In the genomic region with DNA sequence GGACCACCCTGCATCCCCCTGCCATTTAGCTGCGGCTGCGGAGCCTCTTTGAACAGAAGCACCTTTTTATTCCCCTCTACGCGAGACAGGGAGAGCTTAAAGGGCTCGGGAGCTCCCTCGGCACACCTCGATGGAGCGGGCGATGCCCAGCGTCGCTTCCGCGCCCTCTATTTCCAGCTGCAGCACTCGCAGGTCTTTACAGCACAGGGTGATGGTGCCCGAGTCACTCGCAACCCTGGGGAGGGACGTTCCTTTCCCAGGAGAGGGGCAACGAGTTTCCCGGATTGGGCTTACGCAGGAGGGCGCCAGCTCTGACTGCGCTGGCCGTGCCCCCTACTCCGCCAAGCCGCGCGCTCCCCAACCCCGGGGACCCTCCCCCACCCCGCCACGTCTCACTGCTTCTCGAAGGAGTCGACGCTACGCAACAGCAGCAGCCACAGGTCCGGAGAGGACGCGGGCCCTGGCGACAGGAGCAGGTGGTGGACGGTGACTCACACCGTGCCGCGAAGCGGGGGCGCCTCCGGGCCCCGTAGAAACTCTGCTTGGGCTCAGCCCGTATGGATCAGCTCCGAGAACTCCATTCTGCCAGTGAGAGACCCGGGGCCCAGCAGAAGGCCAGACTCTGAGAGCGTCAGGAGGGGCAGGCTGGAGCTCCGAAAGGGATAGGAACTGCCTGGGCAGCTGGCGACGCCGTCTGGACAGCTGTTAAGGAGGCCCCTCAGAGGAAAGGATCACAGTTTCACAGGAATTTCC, we compare ENCODE assay signal across 1 cellular context.
TF ChIP-seq lines count a peak whose summit lies in the region.

No MANE protein-coding gene starts in this region.

TF ChIP-seq in HepG2, 621 proteins besides CTCF, POLR2A, EP300 and RAD21 (continued from another document and continues in another):
- TF ChIP-seq, protein P1, sequence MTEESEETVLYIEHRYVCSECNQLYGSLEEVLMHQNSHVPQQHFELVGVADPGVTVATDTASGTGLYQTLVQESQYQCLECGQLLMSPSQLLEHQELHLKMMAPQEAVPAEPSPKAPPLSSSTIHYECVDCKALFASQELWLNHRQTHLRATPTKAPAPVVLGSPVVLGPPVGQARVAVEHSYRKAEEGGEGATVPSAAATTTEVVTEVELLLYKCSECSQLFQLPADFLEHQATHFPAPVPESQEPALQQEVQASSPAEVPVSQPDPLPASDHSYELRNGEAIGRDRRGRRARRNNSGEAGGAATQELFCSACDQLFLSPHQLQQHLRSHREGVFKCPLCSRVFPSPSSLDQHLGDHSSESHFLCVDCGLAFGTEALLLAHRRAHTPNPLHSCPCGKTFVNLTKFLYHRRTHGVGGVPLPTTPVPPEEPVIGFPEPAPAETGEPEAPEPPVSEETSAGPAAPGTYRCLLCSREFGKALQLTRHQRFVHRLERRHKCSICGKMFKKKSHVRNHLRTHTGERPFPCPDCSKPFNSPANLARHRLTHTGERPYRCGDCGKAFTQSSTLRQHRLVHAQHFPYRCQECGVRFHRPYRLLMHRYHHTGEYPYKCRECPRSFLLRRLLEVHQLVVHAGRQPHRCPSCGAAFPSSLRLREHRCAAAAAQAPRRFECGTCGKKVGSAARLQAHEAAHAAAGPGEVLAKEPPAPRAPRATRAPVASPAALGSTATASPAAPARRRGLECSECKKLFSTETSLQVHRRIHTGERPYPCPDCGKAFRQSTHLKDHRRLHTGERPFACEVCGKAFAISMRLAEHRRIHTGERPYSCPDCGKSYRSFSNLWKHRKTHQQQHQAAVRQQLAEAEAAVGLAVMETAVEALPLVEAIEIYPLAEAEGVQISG (CRISPR knock-in tag; IDR thresholded peaks at IDR 0.05): peak; percentile 66
- TF ChIP-seq, protein P2, sequence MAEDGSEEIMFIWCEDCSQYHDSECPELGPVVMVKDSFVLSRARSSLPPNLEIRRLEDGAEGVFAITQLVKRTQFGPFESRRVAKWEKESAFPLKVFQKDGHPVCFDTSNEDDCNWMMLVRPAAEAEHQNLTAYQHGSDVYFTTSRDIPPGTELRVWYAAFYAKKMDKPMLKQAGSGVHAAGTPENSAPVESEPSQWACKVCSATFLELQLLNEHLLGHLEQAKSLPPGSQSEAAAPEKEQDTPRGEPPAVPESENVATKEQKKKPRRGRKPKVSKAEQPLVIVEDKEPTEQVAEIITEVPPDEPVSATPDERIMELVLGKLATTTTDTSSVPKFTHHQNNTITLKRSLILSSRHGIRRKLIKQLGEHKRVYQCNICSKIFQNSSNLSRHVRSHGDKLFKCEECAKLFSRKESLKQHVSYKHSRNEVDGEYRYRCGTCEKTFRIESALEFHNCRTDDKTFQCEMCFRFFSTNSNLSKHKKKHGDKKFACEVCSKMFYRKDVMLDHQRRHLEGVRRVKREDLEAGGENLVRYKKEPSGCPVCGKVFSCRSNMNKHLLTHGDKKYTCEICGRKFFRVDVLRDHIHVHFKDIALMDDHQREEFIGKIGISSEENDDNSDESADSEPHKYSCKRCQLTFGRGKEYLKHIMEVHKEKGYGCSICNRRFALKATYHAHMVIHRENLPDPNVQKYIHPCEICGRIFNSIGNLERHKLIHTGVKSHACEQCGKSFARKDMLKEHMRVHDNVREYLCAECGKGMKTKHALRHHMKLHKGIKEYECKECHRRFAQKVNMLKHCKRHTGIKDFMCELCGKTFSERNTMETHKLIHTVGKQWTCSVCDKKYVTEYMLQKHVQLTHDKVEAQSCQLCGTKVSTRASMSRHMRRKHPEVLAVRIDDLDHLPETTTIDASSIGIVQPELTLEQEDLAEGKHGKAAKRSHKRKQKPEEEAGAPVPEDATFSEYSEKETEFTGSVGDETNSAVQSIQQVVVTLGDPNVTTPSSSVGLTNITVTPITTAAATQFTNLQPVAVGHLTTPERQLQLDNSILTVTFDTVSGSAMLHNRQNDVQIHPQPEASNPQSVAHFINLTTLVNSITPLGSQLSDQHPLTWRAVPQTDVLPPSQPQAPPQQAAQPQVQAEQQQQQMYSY (CRISPR knock-in tag; IDR thresholded peaks at IDR 0.05): no peak
- 0 out of 2 replicates have a peak, but pooled peaks have one; percentile 67 for TF ChIP-seq ZMAT3 (CRISPR knock-in tag; conservative IDR thresholded peaks at IDR 0.05)
- TF ChIP-seq PBX3 (CRISPR knock-in tag; IDR thresholded peaks at IDR 0.05; ENCODE audit: borderline replicate concordance): no peak
- TF ChIP-seq, protein P3, sequence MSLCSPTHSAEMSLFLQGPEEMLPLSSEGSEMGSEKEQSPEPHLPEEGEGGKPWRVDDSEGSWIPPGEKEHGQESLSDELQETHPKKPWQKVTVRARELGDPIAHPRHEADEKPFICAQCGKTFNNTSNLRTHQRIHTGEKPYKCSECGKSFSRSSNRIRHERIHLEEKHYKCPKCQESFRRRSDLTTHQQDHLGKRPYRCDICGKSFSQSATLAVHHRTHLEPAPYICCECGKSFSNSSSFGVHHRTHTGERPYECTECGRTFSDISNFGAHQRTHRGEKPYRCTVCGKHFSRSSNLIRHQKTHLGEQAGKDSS (CRISPR knock-in tag; IDR thresholded peaks at IDR 0.05; ENCODE audit: borderline replicate concordance, low read depth): peak; percentile 88; the same call in 1 of the 2 replicates
- TF ChIP-seq, protein P4, sequence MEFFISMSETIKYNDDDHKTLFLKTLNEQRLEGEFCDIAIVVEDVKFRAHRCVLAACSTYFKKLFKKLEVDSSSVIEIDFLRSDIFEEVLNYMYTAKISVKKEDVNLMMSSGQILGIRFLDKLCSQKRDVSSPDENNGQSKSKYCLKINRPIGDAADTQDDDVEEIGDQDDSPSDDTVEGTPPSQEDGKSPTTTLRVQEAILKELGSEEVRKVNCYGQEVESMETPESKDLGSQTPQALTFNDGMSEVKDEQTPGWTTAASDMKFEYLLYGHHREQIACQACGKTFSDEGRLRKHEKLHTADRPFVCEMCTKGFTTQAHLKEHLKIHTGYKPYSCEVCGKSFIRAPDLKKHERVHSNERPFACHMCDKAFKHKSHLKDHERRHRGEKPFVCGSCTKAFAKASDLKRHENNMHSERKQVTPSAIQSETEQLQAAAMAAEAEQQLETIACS (CRISPR knock-in tag; IDR thresholded peaks at IDR 0.05): no peak
- TF ChIP-seq TOE1 (CRISPR knock-in tag; IDR thresholded peaks at IDR 0.05): no peak
- TF ChIP-seq ZNF605 (CRISPR knock-in tag; IDR thresholded peaks at IDR 0.05): no peak
- peak; percentile 26; the same call in 1 of the 2 replicates for TF ChIP-seq ARID5B (CRISPR knock-in tag; IDR thresholded peaks at IDR 0.05)
- TF ChIP-seq CSRNP2 (CRISPR knock-in tag; conservative IDR thresholded peaks at IDR 0.05; ENCODE audit: low read depth): no peak
- TF ChIP-seq MXD1 (CRISPR knock-in tag; IDR thresholded peaks at IDR 0.05): peak; percentile 62; the same call in 1 of the 2 replicates
- TF ChIP-seq NR2F6 (IDR thresholded peaks at IDR 0.05): no peak
- no peak for TF ChIP-seq NR2F6 (CRISPR knock-in tag; IDR thresholded peaks at IDR 0.05)
- no peak for TF ChIP-seq ZNF562 (CRISPR knock-in tag; IDR thresholded peaks at IDR 0.05; ENCODE audit: borderline replicate concordance)
- TF ChIP-seq, protein P5, sequence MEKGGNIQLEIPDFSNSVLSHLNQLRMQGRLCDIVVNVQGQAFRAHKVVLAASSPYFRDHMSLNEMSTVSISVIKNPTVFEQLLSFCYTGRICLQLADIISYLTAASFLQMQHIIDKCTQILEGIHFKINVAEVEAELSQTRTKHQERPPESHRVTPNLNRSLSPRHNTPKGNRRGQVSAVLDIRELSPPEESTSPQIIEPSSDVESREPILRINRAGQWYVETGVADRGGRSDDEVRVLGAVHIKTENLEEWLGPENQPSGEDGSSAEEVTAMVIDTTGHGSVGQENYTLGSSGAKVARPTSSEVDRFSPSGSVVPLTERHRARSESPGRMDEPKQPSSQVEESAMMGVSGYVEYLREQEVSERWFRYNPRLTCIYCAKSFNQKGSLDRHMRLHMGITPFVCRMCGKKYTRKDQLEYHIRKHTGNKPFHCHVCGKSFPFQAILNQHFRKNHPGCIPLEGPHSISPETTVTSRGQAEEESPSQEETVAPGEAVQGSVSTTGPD (CRISPR knock-in tag; IDR thresholded peaks at IDR 0.05): no peak
- 0 out of 2 replicates have a peak, but pooled peaks have one; percentile 45 for TF ChIP-seq ZNF766 (CRISPR knock-in tag; IDR thresholded peaks at IDR 0.05; ENCODE audit: borderline replicate concordance)
- TF ChIP-seq, protein P6, sequence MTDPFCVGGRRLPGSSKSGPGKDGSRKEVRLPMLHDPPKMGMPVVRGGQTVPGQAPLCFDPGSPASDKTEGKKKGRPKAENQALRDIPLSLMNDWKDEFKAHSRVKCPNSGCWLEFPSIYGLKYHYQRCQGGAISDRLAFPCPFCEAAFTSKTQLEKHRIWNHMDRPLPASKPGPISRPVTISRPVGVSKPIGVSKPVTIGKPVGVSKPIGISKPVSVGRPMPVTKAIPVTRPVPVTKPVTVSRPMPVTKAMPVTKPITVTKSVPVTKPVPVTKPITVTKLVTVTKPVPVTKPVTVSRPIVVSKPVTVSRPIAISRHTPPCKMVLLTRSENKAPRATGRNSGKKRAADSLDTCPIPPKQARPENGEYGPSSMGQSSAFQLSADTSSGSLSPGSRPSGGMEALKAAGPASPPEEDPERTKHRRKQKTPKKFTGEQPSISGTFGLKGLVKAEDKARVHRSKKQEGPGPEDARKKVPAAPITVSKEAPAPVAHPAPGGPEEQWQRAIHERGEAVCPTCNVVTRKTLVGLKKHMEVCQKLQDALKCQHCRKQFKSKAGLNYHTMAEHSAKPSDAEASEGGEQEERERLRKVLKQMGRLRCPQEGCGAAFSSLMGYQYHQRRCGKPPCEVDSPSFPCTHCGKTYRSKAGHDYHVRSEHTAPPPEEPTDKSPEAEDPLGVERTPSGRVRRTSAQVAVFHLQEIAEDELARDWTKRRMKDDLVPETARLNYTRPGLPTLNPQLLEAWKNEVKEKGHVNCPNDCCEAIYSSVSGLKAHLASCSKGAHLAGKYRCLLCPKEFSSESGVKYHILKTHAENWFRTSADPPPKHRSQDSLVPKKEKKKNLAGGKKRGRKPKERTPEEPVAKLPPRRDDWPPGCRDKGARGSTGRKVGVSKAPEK (CRISPR knock-in tag; IDR thresholded peaks at IDR 0.05; ENCODE audit: borderline replicate concordance): no peak
- TF ChIP-seq GATAD1 (CRISPR knock-in tag; IDR thresholded peaks at IDR 0.05): 0 out of 2 replicates have a peak, but pooled peaks have one; percentile 17
- TF ChIP-seq SIX4 (CRISPR knock-in tag; IDR thresholded peaks at IDR 0.05): no peak
- peak; percentile 77 for TF ChIP-seq RNF2 (conservative IDR thresholded peaks at IDR 0.05; ENCODE audit: low read depth)
- TF ChIP-seq PCBP2 (optimal IDR thresholded peaks at IDR 0.05; ENCODE audit: low read depth, low read length, poor library complexity, severe bottlenecking): no peak
- TF ChIP-seq ZNF256 (CRISPR knock-in tag; conservative IDR thresholded peaks at IDR 0.05): 0 out of 2 replicates have a peak, but pooled peaks have one; percentile 28
- no peak for TF ChIP-seq ETV5 (CRISPR knock-in tag; IDR thresholded peaks at IDR 0.05; ENCODE audit: borderline replicate concordance)
- TF ChIP-seq ZNF432 (CRISPR knock-in tag; IDR thresholded peaks at IDR 0.05; ENCODE audit: borderline replicate concordance): no peak
- no peak for TF ChIP-seq BCL3 (CRISPR knock-in tag; IDR thresholded peaks at IDR 0.05)
- TF ChIP-seq RARA (CRISPR knock-in tag; IDR thresholded peaks at IDR 0.05): no peak
- TF ChIP-seq ARHGAP35 (CRISPR knock-in tag; IDR thresholded peaks at IDR 0.05; ENCODE audit: borderline replicate concordance): no peak
